In genomic region chr5:142011572-142012185, GRCh38 we compare ENCODE assay signal across 9 cellular contexts. TPM values are rescaled to one million over a fixed set of nuclear protein-coding genes. Genes with fewer than 3 reads are reported as not detected.
DNase-seq lines count a peak whose midpoint lies in the region; ATAC-seq and TF ChIP-seq lines count a peak whose summit lies in the region.
"Had no signal": no experiment of that assay in that cellular context is flagged by ENCODE, and none has a peak within 500 bp of the region (broad histone marks: within the 10 kb centered on the region; RNA-seq: fewer than 3 reads in every experiment).

No MANE protein-coding gene starts in this region.

- 91 to 95% (median 92%) methylated on average over 7 to 9 of the region's 9 CpGs for WGBS in heart left ventricle, 4 donors
- WGBS in mesodermal cell (ENCODE audit: insufficient coverage in 2 of 2), 2 experiments, result 97 to 100% methylated on average over 6 of the region's 9 CpGs

- no peak for TF ChIP-seq CTCF in heart left ventricle (IDR thresholded peaks at IDR 0.05)
- TF ChIP-seq CTCF in MCF 10A (IDR thresholded peaks at IDR 0.05; ENCODE audit: unreplicated experiment), result no peak
- no peak for TF ChIP-seq CTCF in type B pancreatic cell (conservative IDR thresholded peaks at IDR 0.05)
- TF ChIP-seq CTCF in GM20000 (IDR thresholded peaks at IDR 0.05; ENCODE audit: extremely low read depth, missing control alignments), result no peak

- H3K4me3 Mint-ChIP-seq in MCF 10A (ENCODE audit: unreplicated experiment) (peak overlapping the region; percentile 82), type B pancreatic cell (peak overlapping the region; percentile 90)

- H3K36me3 Mint-ChIP-seq in MCF 10A (ENCODE audit: insufficient read depth, unreplicated experiment) (peaks cover 40% of the 10 kb centered on the region), type B pancreatic cell (peaks cover 4% of the 10 kb centered on the region)

- H3K4me1 Mint-ChIP-seq in MCF 10A (ENCODE audit: insufficient read depth, unreplicated experiment) (peaks cover 35% of the 10 kb centered on the region), type B pancreatic cell (ENCODE audit: unreplicated experiment) (peaks cover 23% of the 10 kb centered on the region)

- H3K27me3 Mint-ChIP-seq in MCF 10A (ENCODE audit: insufficient read depth, unreplicated experiment) (no peaks in the 10 kb centered on the region), type B pancreatic cell (no peaks in the 10 kb centered on the region)

- intact Hi-C loops in heart left ventricle (cut with DNase I), result loop anchor here in 7 of 10 donors (2.0 to 10.0 kb wide), 6 partner anchors 96 to 683 kb away; partner anchors contain the start of gene NDFIP1 (in 3 of the 7)
- intact Hi-C loops in cardiac septum (cut with DNase I), result loop anchor here (2.0 to 10.0 kb wide), 4 partner anchors 51 to 533 kb away; partner anchors contain the start of gene NDFIP1
- intact Hi-C loops in MCF 10A (cut with micrococcal nuclease), result loop anchor here (1.0 kb wide), 1 partner anchor 133 kb away; no protein-coding TSS in a partner anchor

- H3K9me3 Mint-ChIP-seq in MCF 10A (ENCODE audit: unreplicated experiment) (no peaks in the 10 kb centered on the region), type B pancreatic cell (no peaks in the 10 kb centered on the region)

- H3K27ac ChIP-seq in heart left ventricle, result peak overlapping the region in 4 of 12 donors; percentile 85 to 93 (median 92)
- no peak overlapping the region for H3K27ac ChIP-seq in mesodermal cell (ENCODE audit: low read depth, low read length, severe bottlenecking)

- DNase-seq in heart left ventricle (no peak), cardiac septum (ENCODE audit: low spot score) (no peak), MCF 10A (ENCODE audit: unreplicated experiment) (no peak), type B pancreatic cell (ENCODE audit: extremely low spot score, unreplicated experiment) (no peak), SW480 (ENCODE audit: low spot score) (no peak), GM20000 (ENCODE audit: low spot score) (no peak)
- DNase-seq: NCI-H1105 treated with DMSO at 0.1 percent for 48 hours had no signal

- no TSS peak for BruUV-seq in MCF 10A (replicated peaks; lab: Mats Ljungman, UMichigan)

- H3K27ac Mint-ChIP-seq in MCF 10A (ENCODE audit: low read depth, unreplicated experiment) (peak overlapping the region; percentile 82), type B pancreatic cell (peak overlapping the region; percentile 64)

- H3K27me3 ChIP-seq in heart left ventricle, result no peaks in the 10 kb centered on the region

- H3K4me3 ChIP-seq in heart left ventricle (peak overlapping the region in 7 of 12 donors; percentile 78 to 98 (median 84)), mesodermal cell (ENCODE audit: extremely low read depth, insufficient read depth, low read length, poor library complexity, severe bottlenecking) (peak overlapping the region; percentile 72)

- H3K9me3 ChIP-seq in heart left ventricle, result no peaks in the 10 kb centered on the region
- H3K9me3 ChIP-seq in mesodermal cell (ENCODE audit: control insufficient read depth, low read length), result no peaks in the 10 kb centered on the region

- CTCF ChIA-PET in MCF 10A (lab: Yijun Ruan, JAX), result interaction anchor here (0.5 to 18.8 kb wide), 18 partner anchors 8 to 701 kb away, joined by 3 to 186 read pairs (median 4); partner anchors contain the start of gene RNF14

- H3K4me1 ChIP-seq in heart left ventricle (peaks cover 0 to 63% (median 15%) of the 10 kb centered on the region in 12 donors), mesodermal cell (ENCODE audit: control insufficient read depth, insufficient read depth, low read length, poor library complexity, severe bottlenecking) (peaks cover 18% of the 10 kb centered on the region)

- no peak for ATAC-seq in heart left ventricle
- ATAC-seq in HG03108 (IDR thresholded peaks at IDR 0.05; ENCODE audit: unreplicated experiment), result no peak

- POLR2A ChIA-PET in MCF 10A (lab: Yijun Ruan, JAX), result interaction anchor here (0.6 to 7.2 kb wide), 13 partner anchors 9 to 133 kb away, joined by 3 to 98 read pairs (median 34); partner anchors contain the start of genes NDFIP1 and RNF14

- TF ChIP-seq POLR2A in heart left ventricle (IDR thresholded peaks at IDR 0.05), result no peak

- H3K36me3 ChIP-seq in heart left ventricle (peaks cover 0 to 36% (median 24%) of the 10 kb centered on the region in 9 donors), mesodermal cell (ENCODE audit: control insufficient read depth, insufficient read depth, low read length) (peaks cover 43% of the 10 kb centered on the region)

RNA-seq across cellular contexts. Expression of gene GNPDA1, which starts 1.1 kb away (rescaled TPM):
- 10 to 100 TPM; 14.1 to 43.0 (median 26.1) TPM for total RNA-seq in heart left ventricle
- polyA plus RNA-seq in heart left ventricle, result 10 to 100 TPM; 13.6 to 16.1 TPM
- total RNA-seq in cardiac septum, result 17.3 TPM
- total RNA-seq in MCF 10A (2022), result 36.1 and 60.9 TPM in 2 replicates
- polyA plus RNA-seq in mesodermal cell (2013, experiment 1 of 2), result 65.8 TPM
- polyA plus RNA-seq in mesodermal cell (2013, experiment 2 of 2), result 58.3 TPM
- total RNA-seq in type B pancreatic cell (ENCODE audit: low replicate concordance), result 41.3 and 50.4 TPM in 2 replicates

RNA-seq across cellular contexts. Expression of gene RNF14, which starts 42.8 kb away (rescaled TPM):
- total RNA-seq in heart left ventricle (100 to 1,000 TPM in 5 of 9 donors, 10 to 100 TPM in 4; 88.5 to 131 (median 103) TPM), cardiac septum (104 TPM), MCF 10A (2022) (78.0 and 81.3 TPM in 2 replicates), type B pancreatic cell (ENCODE audit: low replicate concordance) (39.8 and 59.2 TPM in 2 replicates)
- 100 to 1,000 TPM in 1 of 2 donors, 10 to 100 TPM in 1; 21.3 to 105 TPM for polyA plus RNA-seq in heart left ventricle
- 44.8 TPM for polyA plus RNA-seq in mesodermal cell (2013, experiment 1 of 2)
- polyA plus RNA-seq in mesodermal cell (2013, experiment 2 of 2), result 46.8 TPM

RNA-seq across cellular contexts. Expression of gene PCDH12, which starts 53.7 kb away (rescaled TPM):
- total RNA-seq in heart left ventricle (10 to 100 TPM in 6 of 9 donors, 1 to 10 TPM in 3; 5.0 to 23.9 (median 11.2) TPM), cardiac septum (4.9 TPM), MCF 10A (2022) (0.07 TPM in 1 of 2 replicates, not detected in the other), type B pancreatic cell (ENCODE audit: low replicate concordance) (not detected in 2 replicates)
- 1 to 10 TPM; 2.9 to 5.7 TPM for polyA plus RNA-seq in heart left ventricle
- 5.8 TPM for polyA plus RNA-seq in mesodermal cell (2013, experiment 1 of 2)
- polyA plus RNA-seq in mesodermal cell (2013, experiment 2 of 2), result 3.6 TPM
